8 cellular contexts compared by ENCODE assay signal in genomic region chr1:16055613-16056520, GRCh38. TPM values are rescaled to one million over a fixed set of nuclear protein-coding genes. Genes with fewer than 3 reads are reported as not detected.
DNase-seq lines count a peak whose midpoint lies in the region; ATAC-seq, FAIRE-seq and TF ChIP-seq lines count a peak whose summit lies in the region.

No MANE protein-coding gene starts in this region.

- POLR2A ChIA-PET in A549 (lab: Yijun Ruan, JAX): no interaction called here
- POLR2A ChIA-PET in PC-9 (lab: Charles Lee; ENCODE audit: unreplicated experiment): no interaction called here

- H3K9me2 ChIP-seq in PC-9 (ENCODE audit: insufficient read depth): no peaks in the 10 kb centered on the region

- TF ChIP-seq POLR2A in A549 (IDR thresholded peaks at IDR 0.05; ENCODE audit: low read length): no peak

- H2AFZ ChIP-seq in PC-9: no peak overlapping the region

- no peaks in the 10 kb centered on the region for H3K27me3 ChIP-seq in PC-9 (ENCODE audit: insufficient read depth, low read depth)

- intact Hi-C loops in PC-9 (cut with micrococcal nuclease; ENCODE audit: unreplicated experiment): loop anchor here (1.0 kb wide), 2 partner anchors 47 to 264 kb away; no protein-coding TSS in a partner anchor

- H3K27ac Mint-ChIP-seq in nephron progenitor cell: no peak overlapping the region

- peak; percentile 87 to 90 for TF ChIP-seq RAD21 in A549 (conservative IDR thresholded peaks at IDR 0.05 in 1 of 2, IDR thresholded peaks at IDR 0.05 in 1 of 2)

- CTCF ChIA-PET in A549 (lab: Yijun Ruan, JAX): interaction anchor here (0.5 to 2.9 kb wide), 24 partner anchors 9 to 522 kb away, joined by 3 to 20 read pairs (median 4); partner anchors contain the start of genes CLCNKB and FAM131C
- CTCF ChIA-PET in PC-9 (lab: Charles Lee): interaction anchor here (0.6 to 1.0 kb wide), 2 partner anchors 46 to 240 kb away, joined by 4 to 7 read pairs; no protein-coding TSS in a partner anchor

- no peaks in the 10 kb centered on the region for H4K20me1 ChIP-seq in PC-9 (ENCODE audit: insufficient read depth)

- no peaks in the 10 kb centered on the region for H3K9me3 Mint-ChIP-seq in nephron progenitor cell

- no TSS peak for BruUV-seq in PC-9 (replicated peaks; lab: Mats Ljungman, UMichigan)

- no peak overlapping the region for H3K4me3 ChIP-seq in A549
- no peak overlapping the region for H3K4me3 ChIP-seq in PC-9

- peaks cover 16% of the 10 kb centered on the region for H3K27me3 Mint-ChIP-seq in nephron progenitor cell (ENCODE audit: low read depth, poor library complexity)

- no peaks in the 10 kb centered on the region for H3K36me3 ChIP-seq in PC-9 (ENCODE audit: low read depth)

- TF ChIP-seq EP300 in A549 (IDR thresholded peaks at IDR 0.05): no peak

- H3K9me3 ChIP-seq in A549: no peaks in the 10 kb centered on the region
- no peaks in the 10 kb centered on the region for H3K9me3 ChIP-seq in PC-9 (ENCODE audit: insufficient read depth, low read depth)

- H3K79me2 ChIP-seq in PC-9 (ENCODE audit: low read depth): no peaks in the 10 kb centered on the region

- TF ChIP-seq CTCF in A549 (IDR thresholded peaks at IDR 0.05): peak; percentile 74
- peak; percentile 99 for TF ChIP-seq CTCF in PC-9 (conservative IDR thresholded peaks at IDR 0.05)
- peak; percentile 95 for TF ChIP-seq CTCF in nephron progenitor cell (IDR thresholded peaks at IDR 0.05)

- ATAC-seq in A549: peak; percentile 76 to 92
- peak; percentile 71 for ATAC-seq in GM18867 (IDR thresholded peaks at IDR 0.05; ENCODE audit: unreplicated experiment)

- no peak overlapping the region for H3K4me3 Mint-ChIP-seq in nephron progenitor cell

- peak overlapping the region in 1 of 2 experiments; percentile 46; a peak in 2 of 6 replicates for H3K27ac ChIP-seq in A549
- H3K27ac ChIP-seq in PC-9: peak overlapping the region; percentile 21; the same call in 1 of the 2 replicates

- peaks cover 8% of the 10 kb centered on the region for H3K4me1 Mint-ChIP-seq in nephron progenitor cell

- H3K4me2 ChIP-seq in A549: peak overlapping the region; percentile 41; the same call in 2 of the 3 replicates
- peak overlapping the region; percentile 46 for H3K4me2 ChIP-seq in PC-9

- no peaks in the 10 kb centered on the region; the same call in 1 of the 2 replicates for H3F3A ChIP-seq in PC-9 (ENCODE audit: insufficient read depth, low read depth)

- DNase-seq in A549 (ENCODE audit: low read depth in 1 of 2, low spot score in 1 of 2): peak; percentile 82 to 84
- DNase-seq in KG1 (lab: John Stamatoyannopoulos, UW): peak; percentile 11
- DNase-seq in PC-9: peak; percentile 87 to 93
- peak; percentile 86 for DNase-seq in activated T-cell treated with anti-CD3 and anti-CD28 coated beads, Interleukin-2, amount 50 U/mL, for 1 hour
- peak; percentile 48 for DNase-seq in fibroblast of gingiva (ENCODE audit: low read depth)
- DNase-seq in nephron progenitor cell: peak; percentile 98
- peak; percentile 63 for DNase-seq in stimulated activated naive CD4-positive, alpha-beta T cell treated with Interleukin-2 at 50 U/mL for 16 hours (lab: John Stamatoyannopoulos, UW)

- H3K36me3 Mint-ChIP-seq in nephron progenitor cell (ENCODE audit: low read depth): no peaks in the 10 kb centered on the region

- H3K4me1 ChIP-seq in A549 (peaks cover 6% of the 10 kb centered on the region; the same call in 2 of the 3 replicates), PC-9 (replicated peaks; ENCODE audit: insufficient read depth) (peaks cover 30% of the 10 kb centered on the region)

- WGBS in A549 (ENCODE audit: missing lambda C conversion rate): 53% methylated on average over 15 of the region's 18 CpGs

- no peak for FAIRE-seq in A549 (lab: Jason Lieb, UNC)

TF ChIP-seq in A549, 52 proteins besides CTCF, POLR2A, EP300 and RAD21:
- TF ChIP-seq SMC3 (IDR thresholded peaks at IDR 0.05) (peak; percentile 78), ZNF302 (CRISPR knock-in tag; IDR thresholded peaks at IDR 0.05) (no peak)

RNA-seq across cellular contexts. Expression of gene CLCNKB, which starts 12.3 kb away (rescaled TPM):
- polyA plus RNA-seq in A549 (2011; rRNA removed): 0.11 and 0.14 TPM in 2 replicates
- 0.04 and 0.07 TPM in 2 replicates for polyA plus RNA-seq in A549 (2012; cell fraction: cytosol; rRNA removed)
- 0.39 and 0.41 TPM in 2 replicates for polyA plus RNA-seq in A549 (2012; cell fraction: nucleus; rRNA removed)
- polyA plus RNA-seq in A549 (2017; fragmentation: RNase III; extraction: RNeasy Plus Mini Kit Qiagen cat#74134 plus additional on column Dnase treatment): 0.07 to 0.18 TPM (median 0.08 TPM) in 3 replicates
- polyA minus RNA-seq in A549 (2011; rRNA and poly(A)+ RNA removed): not detected in 2 replicates
- total RNA-seq in PC-9 (2021): 1.1 and 1.9 TPM in 2 replicates

RNA-seq across cellular contexts. Expression of gene FAM131C, which starts 17.6 kb away (rescaled TPM):
- 2.3 and 2.9 TPM in 2 replicates for polyA plus RNA-seq in A549 (2011; rRNA removed)
- polyA plus RNA-seq in A549 (2012; cell fraction: cytosol; rRNA removed): 6.0 and 9.1 TPM in 2 replicates
- 5.6 and 8.7 TPM in 2 replicates for polyA plus RNA-seq in A549 (2012; cell fraction: nucleus; rRNA removed)
- polyA plus RNA-seq in A549 (2017; fragmentation: RNase III; extraction: RNeasy Plus Mini Kit Qiagen cat#74134 plus additional on column Dnase treatment): 5.9 to 6.7 TPM (median 6.3 TPM) in 3 replicates
- 6.3 and 8.5 TPM in 2 replicates for polyA minus RNA-seq in A549 (2011; rRNA and poly(A)+ RNA removed)
- total RNA-seq in PC-9 (2021): 7.4 and 12.3 TPM in 2 replicates

RNA-seq across cellular contexts. Expression of gene CLCNKA, which starts 34.0 kb away (rescaled TPM):
- polyA plus RNA-seq in A549 (2011; rRNA removed) (not detected in 2 replicates), A549 (2017; fragmentation: RNase III; extraction: RNeasy Plus Mini Kit Qiagen cat#74134 plus additional on column Dnase treatment) (0.05 to 0.07 TPM (median 0.06 TPM) in 3 replicates)
- polyA plus RNA-seq in A549 (2012; cell fraction: cytosol; rRNA removed): 0.01 TPM in 1 of 2 replicates, not detected in the other
- polyA plus RNA-seq in A549 (2012; cell fraction: nucleus; rRNA removed): 0.12 and 0.26 TPM in 2 replicates
- polyA minus RNA-seq in A549 (2011; rRNA and poly(A)+ RNA removed): not detected in 2 replicates
- total RNA-seq in PC-9 (2021): 1.0 and 1.1 TPM in 2 replicates

RNA-seq across cellular contexts. Expression of gene HSPB7, which starts 38.0 kb away (rescaled TPM):
- polyA plus RNA-seq in A549 (2011; rRNA removed): not detected in 2 replicates
- polyA plus RNA-seq in A549 (2012; cell fraction: cytosol; rRNA removed): not detected in 2 replicates
- not detected in 2 replicates for polyA plus RNA-seq in A549 (2012; cell fraction: nucleus; rRNA removed)
- not detected in 3 replicates for polyA plus RNA-seq in A549 (2017; fragmentation: RNase III; extraction: RNeasy Plus Mini Kit Qiagen cat#74134 plus additional on column Dnase treatment)
- polyA minus RNA-seq in A549 (2011; rRNA and poly(A)+ RNA removed): not detected in 2 replicates
- not detected in 2 replicates for total RNA-seq in PC-9 (2021)

RNA-seq across cellular contexts. Expression of gene SRARP, which starts 51.8 kb away (rescaled TPM):
- not detected in 2 replicates for polyA plus RNA-seq in A549 (2011; rRNA removed)
- polyA plus RNA-seq in A549 (2012; cell fraction: cytosol; rRNA removed): not detected in 2 replicates
- polyA plus RNA-seq in A549 (2012; cell fraction: nucleus; rRNA removed): 0.02 TPM in 1 of 2 replicates, not detected in the other
- polyA plus RNA-seq in A549 (2017; fragmentation: RNase III; extraction: RNeasy Plus Mini Kit Qiagen cat#74134 plus additional on column Dnase treatment): 0.03 TPM in 1 of 3 replicates, not detected in the others
- polyA minus RNA-seq in A549 (2011; rRNA and poly(A)+ RNA removed): not detected in 2 replicates
- not detected in 2 replicates for total RNA-seq in PC-9 (2021)

Comparison
In these comparisons a context has a peak if more than half of its experiments do, and no peak if none do; other contexts are left out.
1. DNase-seq: peak in every context shown above with its lines; median percentile 98 in nephron progenitor cell; 90 in PC-9; 86 in activated T-cell treated with anti-CD3 and anti-CD28 coated beads, Interleukin-2, amount 50 U/mL, for 1 hour; 83 in A549; 63 in stimulated activated naive CD4-positive, alpha-beta T cell treated with Interleukin-2 at 50 U/mL for 16 hours; 48 in fibroblast of gingiva; 11 in KG1.